In the genomic region with DNA sequence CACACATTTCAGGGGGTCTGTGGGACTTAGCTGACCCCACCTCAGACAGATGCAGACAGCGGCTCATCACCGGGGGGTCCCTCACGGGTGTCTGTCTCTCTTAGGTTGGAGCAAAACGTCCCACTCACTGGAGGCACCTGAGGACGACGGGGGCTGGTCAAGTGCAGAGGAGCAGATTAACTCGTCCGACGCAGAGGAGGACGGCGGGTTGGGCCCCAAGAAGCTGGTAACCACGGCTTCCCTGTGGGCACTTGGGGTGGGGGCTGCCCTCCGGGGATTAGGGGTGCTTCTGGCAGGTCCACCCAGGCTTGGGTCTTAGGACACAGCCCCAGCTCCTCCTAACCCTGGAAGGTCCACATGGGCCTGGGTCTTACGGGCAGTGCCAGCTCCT, we compare ENCODE assay signal across 32 cellular contexts. TPM values are rescaled to one million over a fixed set of nuclear protein-coding genes. Genes with fewer than 3 reads are reported as not detected.
"Had no signal": no experiment of that assay in that cellular context is flagged by ENCODE, and none has a peak within 500 bp of the region (broad histone marks: within the 10 kb centered on the region; RNA-seq: fewer than 3 reads in every experiment).

No MANE protein-coding gene starts in this region.

- H3K4me3 ChIP-seq: ascending aorta, breast epithelium, cardiac muscle cell, esophagus squamous epithelium, gastroesophageal sphincter had no signal

- H3K4me1 Mint-ChIP-seq: activated B cell treated with CpG ODN at 0.5 μM for 24 hours; activated naive CD4-positive, alpha-beta T cell treated with anti-CD3 and anti-CD28 coated beads, Interleukin-2, amount 50 U/mL, for 24 hours; activated naive CD8-positive, alpha-beta T cell treated with anti-CD3 and anti-CD28 coated beads, Interleukin-2, amount 10 ng/mL, durations not matched to agents 7 days and 5 days; activated T-helper 17 cell treated with anti-CD3 and anti-CD28 coated beads, Interleukin-2, amount 50 U/mL, for 72 hours; central memory CD8-positive, alpha-beta T cell had no signal

- H3K27ac ChIP-seq: ascending aorta, breast epithelium, cardiac muscle cell, epithelial cell of prostate, esophagus squamous epithelium, gastroesophageal sphincter, VCaP had no signal

- H3K27me3 ChIP-seq: ascending aorta, breast epithelium, esophagus squamous epithelium had no signal

- H3K27me3 Mint-ChIP-seq: activated B cell treated with CpG ODN at 0.5 μM for 24 hours; activated CD8-positive, alpha-beta T cell treated with anti-CD3 and anti-CD28 coated beads for 36 hours; activated naive CD4-positive, alpha-beta T cell treated with anti-CD3 and anti-CD28 coated beads, Interleukin-2, amount 50 U/mL, for 24 hours; activated naive CD8-positive, alpha-beta T cell treated with anti-CD3 and anti-CD28 coated beads, Interleukin-2, amount 10 ng/mL, durations not matched to agents 7 days and 5 days; activated T-helper 17 cell treated with anti-CD3 and anti-CD28 coated beads, Interleukin-2, amount 50 U/mL, for 72 hours; brain; central memory CD8-positive, alpha-beta T cell had no signal

- H3K9me3 ChIP-seq: ascending aorta, breast epithelium, esophagus squamous epithelium, gastroesophageal sphincter had no signal

- H3K36me3 ChIP-seq: breast epithelium, cardiac muscle cell had no signal

- H3K4me3 Mint-ChIP-seq: activated B cell treated with CpG ODN at 0.5 μM for 24 hours; activated CD8-positive, alpha-beta T cell treated with anti-CD3 and anti-CD28 coated beads for 36 hours; activated naive CD4-positive, alpha-beta T cell treated with anti-CD3 and anti-CD28 coated beads for 36 hours; activated naive CD4-positive, alpha-beta T cell treated with anti-CD3 and anti-CD28 coated beads, Interleukin-2, amount 50 U/mL, for 24 hours; activated naive CD8-positive, alpha-beta T cell treated with anti-CD3 and anti-CD28 coated beads, Interleukin-2, amount 10 ng/mL, durations not matched to agents 7 days and 5 days; activated T-cell treated with anti-CD3 and anti-CD28 coated beads, Interleukin-2, amount 50 U/mL, for 4 hours; activated T-helper 17 cell treated with anti-CD3 and anti-CD28 coated beads, Interleukin-2, amount 50 U/mL, for 72 hours; brain; central memory CD8-positive, alpha-beta T cell had no signal

- ATAC-seq: activated CD4-positive, CD25-positive, alpha-beta regulatory T cell treated with anti-CD3 and anti-CD28 coated beads, Interleukin-2, amount 50 U/mL, for 24 hours; activated CD8-positive, alpha-beta T cell treated with anti-CD3 and anti-CD28 coated beads for 36 hours; activated T-cell treated with anti-CD3 and anti-CD28 coated beads, Interleukin-2, amount 50 U/mL, for 4 hours; activated T-helper 17 cell treated with anti-CD3 and anti-CD28 coated beads, Interleukin-2, amount 50 U/mL, for 72 hours; gastroesophageal sphincter had no signal

- DNase-seq: activated B cell treated with CpG ODN at 0.5 μM for 24 hours; activated CD4-positive, alpha-beta T cell treated with anti-CD3 and anti-CD28 coated beads for 48 hours; activated CD4-positive, alpha-beta T cell treated with anti-CD3 and anti-CD28 coated beads, Interleukin-2, amount 50 U/mL, for 1 hour; activated CD4-positive, alpha-beta T cell treated with anti-CD3 and anti-CD28 coated beads, Interleukin-2, amount 50 U/mL, for 48 hours; activated CD8-positive, alpha-beta memory T cell treated with anti-CD3 and anti-CD28 coated beads for 24 hours; activated CD8-positive, alpha-beta T cell treated with anti-CD3 and anti-CD28 coated beads for 36 hours; activated effector memory CD4-positive, alpha-beta T cell treated with anti-CD3 and anti-CD28 coated beads, Interleukin-2, amount 50 U/mL, for 16 hours; activated naive CD4-positive, alpha-beta T cell treated with anti-CD3 and anti-CD28 coated beads for 36 hours; activated naive CD8-positive, alpha-beta T cell treated with anti-CD3 and anti-CD28 coated beads, Interleukin-2, amount 10 ng/mL, durations not matched to agents 7 days and 5 days; activated T-cell treated with anti-CD3 and anti-CD28 coated beads, Interleukin-2, amount 50 U/mL, for 4 hours; cortex of kidney; dermis blood vessel endothelial cell; effector CD8-positive, alpha-beta T cell; esophagus squamous epithelium; foreskin melanocyte; T-helper 2 cell had no signal

- H3K9me3 Mint-ChIP-seq: activated B cell treated with CpG ODN at 0.5 μM for 24 hours; activated CD8-positive, alpha-beta T cell treated with anti-CD3 and anti-CD28 coated beads for 36 hours; activated naive CD4-positive, alpha-beta T cell treated with anti-CD3 and anti-CD28 coated beads for 36 hours; activated naive CD4-positive, alpha-beta T cell treated with anti-CD3 and anti-CD28 coated beads, Interleukin-2, amount 50 U/mL, for 24 hours; activated naive CD8-positive, alpha-beta T cell treated with anti-CD3 and anti-CD28 coated beads, Interleukin-2, amount 10 ng/mL, durations not matched to agents 7 days and 5 days; activated T-cell treated with anti-CD3 and anti-CD28 coated beads, Interleukin-2, amount 50 U/mL, for 4 hours; activated T-helper 17 cell treated with anti-CD3 and anti-CD28 coated beads, Interleukin-2, amount 50 U/mL, for 72 hours; central memory CD8-positive, alpha-beta T cell had no signal

- H3K36me3 Mint-ChIP-seq: activated naive CD4-positive, alpha-beta T cell treated with anti-CD3 and anti-CD28 coated beads, Interleukin-2, amount 50 U/mL, for 24 hours; activated naive CD8-positive, alpha-beta T cell treated with anti-CD3 and anti-CD28 coated beads, Interleukin-2, amount 10 ng/mL, durations not matched to agents 7 days and 5 days had no signal

- H3K27ac Mint-ChIP-seq: activated B cell treated with CpG ODN at 0.5 μM for 24 hours; activated CD8-positive, alpha-beta T cell treated with anti-CD3 and anti-CD28 coated beads for 36 hours; activated naive CD4-positive, alpha-beta T cell treated with anti-CD3 and anti-CD28 coated beads for 36 hours; activated naive CD4-positive, alpha-beta T cell treated with anti-CD3 and anti-CD28 coated beads, Interleukin-2, amount 50 U/mL, for 24 hours; activated naive CD8-positive, alpha-beta T cell treated with anti-CD3 and anti-CD28 coated beads, Interleukin-2, amount 10 ng/mL, durations not matched to agents 7 days and 5 days; activated T-helper 17 cell treated with anti-CD3 and anti-CD28 coated beads, Interleukin-2, amount 50 U/mL, for 72 hours had no signal

- H3K4me1 ChIP-seq: ascending aorta, breast epithelium, esophagus squamous epithelium, gastroesophageal sphincter had no signal

RNA-seq across cellular contexts. Expression of gene F7, which starts 11.2 kb away (rescaled TPM):
- total RNA-seq: activated B cell treated with CpG ODN at 0.5 μM for 24 hours; dermis blood vessel endothelial cell; endothelial cell of umbilical vein; esophagus squamous epithelium; fibroblast of lung; fibroblast of villous mesenchyme; glomerular endothelial cell; T-helper 1 cell treated with Interleukin-12 subunit alpha and Interleukin-12 subunit beta and Interleukin-4 antibody, amounts not matched to agents 30 ng/mL and 1 ng/mL, for 36 hours had no signal
- polyA plus RNA-seq: cardiac muscle cell, endothelial cell of umbilical vein, fibroblast of lung had no signal

RNA-seq across cellular contexts. Expression of gene F10, which starts 28.2 kb away (rescaled TPM):
- total RNA-seq: activated B cell treated with CpG ODN at 0.5 μM for 24 hours; activated CD8-positive, alpha-beta T cell treated with anti-CD3 and anti-CD28 coated beads for 36 hours; activated naive CD4-positive, alpha-beta T cell treated with anti-CD3 and anti-CD28 coated beads for 36 hours; activated naive CD8-positive, alpha-beta T cell treated with anti-CD3 and anti-CD28 coated beads, Interleukin-2, amount 10 ng/mL, durations not matched to agents 7 days and 5 days; activated T-cell treated with anti-CD3 and anti-CD28 coated beads, Interleukin-2, amount 50 U/mL, for 4 hours; dermis blood vessel endothelial cell; endothelial cell of umbilical vein; glomerular endothelial cell; T-helper 1 cell treated with Interleukin-12 subunit alpha and Interleukin-12 subunit beta and Interleukin-4 antibody, amounts not matched to agents 30 ng/mL and 1 ng/mL, for 36 hours had no signal
